30 cellular contexts compared by ENCODE assay signal in the genomic region with DNA sequence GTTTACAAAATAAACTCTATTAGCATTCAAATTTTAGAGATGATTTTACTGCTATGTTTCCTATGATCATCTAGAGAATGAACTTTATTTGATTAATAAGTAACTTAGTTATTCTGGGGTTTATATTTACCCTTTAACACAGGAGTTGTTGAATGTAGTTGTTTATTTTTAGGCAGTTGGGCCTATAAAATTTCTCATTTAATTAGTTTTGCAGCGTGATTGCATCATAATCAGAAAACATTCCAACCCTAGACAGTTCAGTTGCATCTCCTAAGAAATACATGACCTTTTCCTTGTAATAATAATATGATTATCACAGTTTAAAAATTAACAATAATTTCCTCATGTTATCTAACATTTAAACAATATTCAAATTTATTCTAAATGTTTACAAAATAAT.
"Had no signal": no experiment of that assay in that cellular context is flagged by ENCODE, and none has a peak within 500 bp of the region (broad histone marks: within the 10 kb centered on the region; RNA-seq: fewer than 3 reads in every experiment).

No MANE protein-coding gene starts in this region.

- H3K4me3 ChIP-seq: ascending aorta, cardiac muscle cell had no signal

- H3K36me3 ChIP-seq: ascending aorta, cardiac muscle cell, WERI-Rb-1 had no signal

- H3K27ac ChIP-seq: ascending aorta, cardiac muscle cell, WERI-Rb-1 had no signal

- H3K9me3 ChIP-seq: ascending aorta had no signal

- DNase-seq: activated CD4-positive, alpha-beta memory T cell treated with anti-CD3 and anti-CD28 coated beads, Interleukin-2, amount 10 ng/mL, durations not matched to agents 7 days and 5 days; activated CD4-positive, alpha-beta T cell treated with anti-CD3 and anti-CD28 coated beads for 1 hour; activated CD4-positive, alpha-beta T cell treated with anti-CD3 and anti-CD28 coated beads for 36 hours; activated CD4-positive, alpha-beta T cell treated with anti-CD3 and anti-CD28 coated beads for 48 hours; activated CD4-positive, alpha-beta T cell treated with anti-CD3 and anti-CD28 coated beads, Interleukin-2, amount 10 ng/mL, durations not matched to agents 7 days and 5 days; activated CD4-positive, alpha-beta T cell treated with anti-CD3 and anti-CD28 coated beads, Interleukin-2, amount 50 U/mL, for 48 hours; activated CD4-positive, CD25-positive, alpha-beta regulatory T cell; activated CD8-positive, alpha-beta memory T cell treated with anti-CD3 and anti-CD28 coated beads for 24 hours; activated CD8-positive, alpha-beta memory T cell treated with anti-CD3 and anti-CD28 coated beads, Interleukin-2, amount 10 ng/mL, durations not matched to agents 7 days and 5 days; activated CD8-positive, alpha-beta memory T cell treated with anti-CD3 and anti-CD28 coated beads, Interleukin-2, amount 50 U/mL, for 48 hours; activated CD8-positive, alpha-beta T cell treated with anti-CD3 and anti-CD28 coated beads, Interleukin-2, amount 10 ng/mL, durations not matched to agents 7 days and 5 days; activated effector memory CD4-positive, alpha-beta T cell treated with Interleukin-2 at 50 U/mL for 16 hours; activated gamma-delta T cell; activated naive CD4-positive, alpha-beta T cell treated with anti-CD3 and anti-CD28 coated beads, Interleukin-2, amount 10 ng/mL, durations not matched to agents 7 days and 5 days; activated naive CD4-positive, alpha-beta T cell treated with Interleukin-2 at 50 U/mL for 16 hours; activated naive CD8-positive, alpha-beta T cell treated with anti-CD3 and anti-CD28 coated beads, Interleukin-2, amount 10 ng/mL, durations not matched to agents 7 days and 5 days; activated naive CD8-positive, alpha-beta T cell treated with anti-CD3 and anti-CD28 coated beads, Interleukin-2, amount 50 U/mL, for 24 hours; activated T-cell treated with anti-CD3 and anti-CD28 coated beads, Interleukin-2, amount 50 U/mL, for 24 hours; activated T-cell treated with anti-CD3 and anti-CD28 coated beads, Interleukin-2, amount 50 U/mL, for 48 hours; amygdala; anterior cingulate cortex; caudate nucleus; cerebellar nuclear complex; T-helper 2 cell; T-helper 9 cell; WERI-Rb-1 had no signal

- H3K4me1 ChIP-seq: ascending aorta had no signal

- ATAC-seq: activated CD4-positive, alpha-beta T cell treated with anti-CD3 and anti-CD28 coated beads for 36 hours; activated CD4-positive, CD25-positive, alpha-beta regulatory T cell treated with anti-CD3 and anti-CD28 coated beads, Interleukin-2, amount 50 U/mL, for 24 hours; activated CD8-positive, alpha-beta memory T cell treated with anti-CD3 and anti-CD28 coated beads, Interleukin-2, amount 10 ng/mL, durations not matched to agents 7 days and 5 days; activated CD8-positive, alpha-beta T cell treated with anti-CD3 and anti-CD28 coated beads, Interleukin-2, amount 10 ng/mL, durations not matched to agents 7 days and 5 days; activated naive CD8-positive, alpha-beta T cell treated with anti-CD3 and anti-CD28 coated beads, Interleukin-2, amount 50 U/mL, for 24 hours; WTC11 had no signal

- H3K27me3 ChIP-seq: ascending aorta, cardiac muscle cell had no signal
